Comparison of ENCODE assay signal across 24 cellular contexts in genomic region chr2:194343167-194343566, GRCh38.
"Had no signal": no experiment of that assay in that cellular context is flagged by ENCODE, and none has a peak within 500 bp of the region (broad histone marks: within the 10 kb centered on the region; RNA-seq: fewer than 3 reads in every experiment).

No MANE protein-coding gene starts in this region.

- H3K27me3 ChIP-seq: adrenal gland, esophagus muscularis mucosa, right atrium auricular region, tibial nerve, vagina had no signal

- H3K27ac ChIP-seq: adrenal gland, esophagus muscularis mucosa, left ventricle myocardium inferior, right atrium auricular region, skin epidermis, tibial nerve, vagina had no signal

- H3K4me3 Mint-ChIP-seq: activated CD4-positive, alpha-beta memory T cell treated with anti-CD3 and anti-CD28 coated beads, Interleukin-2, amount 10 ng/mL, durations not matched to agents 7 days and 5 days; activated CD4-positive, alpha-beta T cell treated with anti-CD3 and anti-CD28 coated beads for 36 hours; activated T-cell treated with anti-CD3 and anti-CD28 coated beads, Interleukin-2, amount 50 U/mL, for 24 hours; natural killer cell treated with Interleukin-12 subunit alpha and Interleukin-12 subunit beta and Interleukin-15 and Interleukin-18, amount 100 ng/mL, for 72 hours had no signal

- H3K9me3 ChIP-seq: adrenal gland, esophagus muscularis mucosa, left ventricle myocardium inferior, right atrium auricular region, tibial nerve, vagina had no signal

- H3K9me3 Mint-ChIP-seq: activated CD4-positive, alpha-beta memory T cell treated with anti-CD3 and anti-CD28 coated beads, Interleukin-2, amount 10 ng/mL, durations not matched to agents 7 days and 5 days; activated T-cell treated with anti-CD3 and anti-CD28 coated beads, Interleukin-2, amount 50 U/mL, for 24 hours had no signal

- H3K4me1 Mint-ChIP-seq: activated CD4-positive, alpha-beta memory T cell treated with anti-CD3 and anti-CD28 coated beads, Interleukin-2, amount 10 ng/mL, durations not matched to agents 7 days and 5 days; activated CD4-positive, alpha-beta T cell treated with anti-CD3 and anti-CD28 coated beads for 36 hours had no signal

- H3K27me3 Mint-ChIP-seq: activated CD4-positive, alpha-beta memory T cell treated with anti-CD3 and anti-CD28 coated beads, Interleukin-2, amount 10 ng/mL, durations not matched to agents 7 days and 5 days; activated CD4-positive, alpha-beta T cell treated with anti-CD3 and anti-CD28 coated beads for 36 hours; activated T-cell treated with anti-CD3 and anti-CD28 coated beads, Interleukin-2, amount 50 U/mL, for 24 hours; natural killer cell treated with Interleukin-12 subunit alpha and Interleukin-12 subunit beta and Interleukin-15 and Interleukin-18, amount 100 ng/mL, for 72 hours; progenitor cell of endocrine pancreas had no signal

- H3K27ac Mint-ChIP-seq: activated CD4-positive, alpha-beta memory T cell treated with anti-CD3 and anti-CD28 coated beads, Interleukin-2, amount 10 ng/mL, durations not matched to agents 7 days and 5 days; activated CD4-positive, alpha-beta T cell treated with anti-CD3 and anti-CD28 coated beads for 36 hours; activated T-cell treated with anti-CD3 and anti-CD28 coated beads, Interleukin-2, amount 50 U/mL, for 24 hours; natural killer cell treated with Interleukin-12 subunit alpha and Interleukin-12 subunit beta and Interleukin-15 and Interleukin-18, amount 100 ng/mL, for 72 hours; progenitor cell of endocrine pancreas had no signal

- ATAC-seq: activated CD4-positive, alpha-beta T cell treated with anti-CD3 and anti-CD28 coated beads for 36 hours; natural killer cell treated with Interleukin-12 subunit alpha and Interleukin-12 subunit beta and Interleukin-15 and Interleukin-18, amount 100 ng/mL, for 72 hours had no signal

- FAIRE-seq: colon, endometrium had no signal

- DNase-seq: activated CD4-positive, alpha-beta memory T cell treated with anti-CD3 and anti-CD28 coated beads, Interleukin-2, amount 10 ng/mL, durations not matched to agents 7 days and 5 days; activated CD4-positive, alpha-beta T cell treated with anti-CD3 and anti-CD28 coated beads for 36 hours; activated effector memory CD4-positive, alpha-beta T cell treated with Interleukin-2 at 50 U/mL for 16 hours; activated naive CD4-positive, alpha-beta T cell treated with anti-CD3 and anti-CD28 coated beads, Interleukin-2, amount 50 U/mL, for 16 hours; activated T-cell treated with anti-CD3 and anti-CD28 coated beads, Interleukin-2, amount 50 U/mL, for 24 hours; adrenal gland; caudate nucleus; glutamatergic neuron; hypothalamus; left ventricle myocardium inferior; mesenchymal stem cell; occipital lobe; stimulated activated CD4-positive, alpha-beta T cell treated with anti-CD3 and anti-CD28 coated beads, Interleukin-4, amount 100 ng/mL, for 24 hours; stimulated activated naive CD4-positive, alpha-beta T cell; substantia nigra had no signal

- H3K4me1 ChIP-seq: adrenal gland, esophagus muscularis mucosa, left ventricle myocardium inferior, right atrium auricular region, tibial nerve, vagina had no signal

- H3K36me3 ChIP-seq: adrenal gland, esophagus muscularis mucosa, left ventricle myocardium inferior, right atrium auricular region, tibial nerve, vagina had no signal

- H3K4me3 ChIP-seq: adrenal gland, esophagus muscularis mucosa, left ventricle myocardium inferior, right atrium auricular region, skin epidermis, tibial nerve, vagina had no signal

- H3K36me3 Mint-ChIP-seq: natural killer cell treated with Interleukin-12 subunit alpha and Interleukin-12 subunit beta and Interleukin-15 and Interleukin-18, amount 100 ng/mL, for 72 hours had no signal
